Comparison of ENCODE assay signal across 8 cellular contexts in genomic region chr17:4968916-4969550, GRCh38. TPM values are rescaled to one million over a fixed set of nuclear protein-coding genes. Genes with fewer than 3 reads are reported as not detected.
DNase-seq lines count a peak whose midpoint lies in the region; ATAC-seq, FAIRE-seq and TF ChIP-seq lines count a peak whose summit lies in the region.

No MANE protein-coding gene starts in this region.

- H3K4me3 Mint-ChIP-seq in CD14-positive monocyte: peak overlapping the region in 1 of 2 donors; percentile 10

- intact Hi-C loops in CD14-positive monocyte (cut with micrococcal nuclease): no loop called here
- intact Hi-C loops in kidney (cut with DNase I): no loop called here

- TF ChIP-seq CTCF in CD14-positive monocyte (IDR thresholded peaks at IDR 0.05): no peak
- no peak for TF ChIP-seq CTCF in kidney (IDR thresholded peaks at IDR 0.05; ENCODE audit: borderline replicate concordance, extremely low read depth, insufficient read depth)

- peaks cover 0 to 3% (median 2%) of the 10 kb centered on the region in 3 donors for H3K27me3 Mint-ChIP-seq in CD14-positive monocyte (ENCODE audit: low read depth in 3 of 3)

- peaks cover 56 to 62% of the 10 kb centered on the region in 2 donors for H3K36me3 Mint-ChIP-seq in CD14-positive monocyte

- H3K4me3 ChIP-seq in kidney (ENCODE audit: low read length in 2 of 2) (peak overlapping the region; percentile 58 to 99), subcutaneous abdominal adipose tissue (ENCODE audit: low read depth in 1 of 5, low read length in 5 of 5) (peak overlapping the region; percentile 0 to 96 (median 94))

- H3K36me3 ChIP-seq in KOPT-K1 (ENCODE audit: insufficient read depth, low read length) (peaks cover 42% of the 10 kb centered on the region), kidney (ENCODE audit: control insufficient read depth in 1 of 2, insufficient read depth in 2 of 2, low read length in 2 of 2) (peaks cover 7 to 12% of the 10 kb centered on the region in 2 donors), subcutaneous abdominal adipose tissue (ENCODE audit: control insufficient read depth in 5 of 5, insufficient read depth in 5 of 5, low read length in 5 of 5) (peaks cover 0 to 52% (median 35%) of the 10 kb centered on the region in 5 donors)

- peaks cover 4 to 28% of the 10 kb centered on the region in 2 donors for H3K4me1 ChIP-seq in kidney (ENCODE audit: control insufficient read depth in 1 of 2, insufficient read depth in 1 of 2, low read depth in 1 of 2, low read length in 2 of 2)
- peaks cover 8 to 52% (median 43%) of the 10 kb centered on the region in 5 donors for H3K4me1 ChIP-seq in subcutaneous abdominal adipose tissue (ENCODE audit: control insufficient read depth in 5 of 5, insufficient read depth in 5 of 5, low read length in 5 of 5)

- no peak for ATAC-seq in HG03025 (IDR thresholded peaks at IDR 0.05; ENCODE audit: low FRiP score, unreplicated experiment)

- FAIRE-seq in kidney (lab: Jason Lieb, UNC): no peak

- H3K9ac ChIP-seq in kidney (ENCODE audit: low read length in 2 of 2): peak overlapping the region; percentile 48 to 87
- H3K9ac ChIP-seq in subcutaneous abdominal adipose tissue (ENCODE audit: low read length in 5 of 5): peak overlapping the region in 4 of 5 donors; percentile 69 to 87 (median 83)

- H3K27ac Mint-ChIP-seq in CD14-positive monocyte: peak overlapping the region in 4 of 7 donors; percentile 2 to 66 (median 42)

- H3K9me3 ChIP-seq in KOPT-K1 (ENCODE audit: insufficient read depth, low read length, poor library complexity, severe bottlenecking) (no peaks in the 10 kb centered on the region), kidney (ENCODE audit: control insufficient read depth in 1 of 2, low read length in 2 of 2) (no peaks in the 10 kb centered on the region), subcutaneous abdominal adipose tissue (ENCODE audit: control insufficient read depth in 5 of 5, low read length in 5 of 5) (no peaks in the 10 kb centered on the region)

- peaks cover 43% of the 10 kb centered on the region for H3K4me1 Mint-ChIP-seq in CD14-positive monocyte

- peak overlapping the region; percentile 84 for H3K27ac ChIP-seq in KOPT-K1 (ENCODE audit: low read depth, low read length, poor library complexity, severe bottlenecking)
- peak overlapping the region; percentile 98 to 99 for H3K27ac ChIP-seq in kidney (ENCODE audit: low read depth in 2 of 2, low read length in 2 of 2)
- peak overlapping the region; percentile 93 for H3K27ac ChIP-seq in subcutaneous abdominal adipose tissue (ENCODE audit: low read depth, low read length)

- DNase-seq in CD14-positive monocyte (ENCODE audit: low spot score) (no peak), amniotic epithelial cell (ENCODE audit: low read depth) (peak; percentile 95), kidney (peak; percentile 83), NCI-H2029 treated with DMSO at 0.1 percent for 48 hours (lab: John Stamatoyannopoulos, UW) (no peak), NCI-H748 treated with DMSO at 0.1 percent for 48 hours (lab: John Stamatoyannopoulos, UW) (no peak)

- no peaks in the 10 kb centered on the region for H3K27me3 ChIP-seq in subcutaneous abdominal adipose tissue (ENCODE audit: control insufficient read depth in 5 of 5, insufficient read depth in 4 of 5, low read length in 5 of 5)

- H3K9me3 Mint-ChIP-seq in CD14-positive monocyte: peaks cover 0 to 2% (median 0%) of the 10 kb centered on the region in 7 donors

RNA-seq across cellular contexts. Expression of gene SPAG7, which starts 1.4 kb away (rescaled TPM):
- 10 to 100 TPM; 85.1 to 96.7 TPM for polyA plus RNA-seq in CD14-positive monocyte
- total RNA-seq in kidney: 73.6 TPM
- 157 TPM for polyA plus RNA-seq in kidney (ENCODE audit: insufficient read depth, low read depth, low replicate concordance)

RNA-seq across cellular contexts. Expression of gene ENO3, which starts 18.1 kb away (rescaled TPM):
- under 1 TPM; 0.36 to 0.60 TPM for polyA plus RNA-seq in CD14-positive monocyte
- total RNA-seq in kidney: 6.9 TPM
- 17.8 TPM for polyA plus RNA-seq in kidney (ENCODE audit: insufficient read depth, low read depth, low replicate concordance)

RNA-seq across cellular contexts. Expression of gene CAMTA2, which starts 18.4 kb away (rescaled TPM):
- polyA plus RNA-seq in CD14-positive monocyte (1 to 10 TPM; 7.1 to 7.6 TPM), kidney (ENCODE audit: insufficient read depth, low read depth, low replicate concordance) (40.1 TPM)
- total RNA-seq in kidney: 47.1 TPM

RNA-seq across cellular contexts. Expression of gene PFN1, which starts 20.7 kb away (rescaled TPM):
- polyA plus RNA-seq in CD14-positive monocyte (1,000 to 10,000 TPM; 1,582 to 1,613 TPM), kidney (ENCODE audit: insufficient read depth, low read depth, low replicate concordance) (614 TPM)
- total RNA-seq in kidney: 496 TPM

RNA-seq across cellular contexts. Expression of gene INCA1, which starts 28.3 kb away (rescaled TPM):
- polyA plus RNA-seq in CD14-positive monocyte (under 1 TPM; 0.38 to 0.44 TPM), kidney (ENCODE audit: insufficient read depth, low read depth, low replicate concordance) (1.6 TPM)
- total RNA-seq in kidney: 1.5 TPM

Comparison
In these comparisons a context has a peak if more than half of its experiments do, and no peak if none do; other contexts are left out.
1. DNase-seq: peak in amniotic epithelial cell (single experiment) and kidney (single experiment); none in CD14-positive monocyte (single experiment), NCI-H2029 treated with DMSO at 0.1 percent for 48 hours (single experiment) and NCI-H748 treated with DMSO at 0.1 percent for 48 hours (single experiment).
2. RNA of gene ENO3, which starts 18.1 kb away (polyA plus RNA-seq): 17.8 TPM in kidney (single experiment); 0.36 to 0.60 TPM in CD14-positive monocyte; every median in the first group is over 10 times any median in the second.
3. Peak in every context shown above with its lines, with median percentiles within 50 percentile points of each other: H3K27ac ChIP-seq.